14 cellular contexts compared by ENCODE assay signal in the genomic region with DNA sequence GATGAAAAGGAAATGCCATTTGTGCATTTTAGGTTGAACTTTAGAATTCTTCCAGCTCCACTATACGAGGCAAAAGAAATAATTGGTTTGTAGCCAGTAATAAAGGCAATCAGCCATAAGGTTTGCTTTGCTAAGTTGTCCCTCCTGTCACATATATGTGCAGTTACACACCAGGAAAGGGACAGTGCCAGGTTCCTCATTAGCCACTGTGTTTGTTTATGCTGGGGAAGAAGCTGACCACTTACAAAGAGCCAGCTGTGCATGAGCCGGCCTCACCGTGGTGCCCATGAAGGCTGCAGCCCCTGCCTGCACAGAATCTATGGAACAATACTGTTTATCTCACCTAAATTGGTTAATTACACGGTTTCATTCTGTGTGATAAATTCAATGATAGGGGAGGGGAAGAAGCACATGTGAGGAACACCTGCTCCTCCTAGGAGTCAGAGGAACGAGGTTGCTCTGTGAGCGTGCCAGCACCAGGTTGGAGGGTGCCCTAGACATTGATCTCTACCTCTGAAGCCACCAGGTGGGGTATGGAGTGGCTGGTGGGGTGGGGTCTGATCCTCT.
DNase-seq lines count a peak whose midpoint lies in the region; ATAC-seq, FAIRE-seq and TF ChIP-seq lines count a peak whose summit lies in the region.
"Had no signal": no experiment of that assay in that cellular context is flagged by ENCODE, and none has a peak within 500 bp of the region (broad histone marks: within the 10 kb centered on the region; RNA-seq: fewer than 3 reads in every experiment).

No MANE protein-coding gene starts in this region.

- peaks cover under 1% of the 10 kb centered on the region; the same call in 1 of the 2 replicates for H3K36me3 Mint-ChIP-seq in HFFc6 (ENCODE audit: low read depth)

- peak; percentile 95 for FAIRE-seq in islet of Langerhans (lab: Jason Lieb, UNC)

- H3K4me1 Mint-ChIP-seq in HFFc6 (ENCODE audit: low read depth) = no peaks in the 10 kb centered on the region

- H3K27ac Mint-ChIP-seq in HFFc6 = no peak overlapping the region
- H3K27ac Mint-ChIP-seq: H9 had no signal

- H3K9me3 Mint-ChIP-seq in HFFc6 = peaks cover 8% of the 10 kb centered on the region
- H3K9me3 Mint-ChIP-seq: H9 had no signal

- H3K27me3 Mint-ChIP-seq in HFFc6 (ENCODE audit: insufficient read depth) = peaks cover 29% of the 10 kb centered on the region

- no peak overlapping the region for H3K4me3 Mint-ChIP-seq in HFFc6
- H3K4me3 Mint-ChIP-seq: H9 had no signal

- ATAC-seq in GM18858 (IDR thresholded peaks at IDR 0.05; ENCODE audit: unreplicated experiment) = no peak

- DNase-seq in NCI-H1417 (lab: John Stamatoyannopoulos, UW) (peak in 2 of 3 experiments; percentile 73 to 93), NCI-H2081 treated with DMSO at 0.1 percent for 48 hours (lab: John Stamatoyannopoulos, UW) (peak; percentile 84), NCI-H748 (lab: John Stamatoyannopoulos, UW; ENCODE audit: unreplicated experiment) (peak; percentile 100), inferior parietal cortex (ENCODE audit: extremely low spot score) (no peak), HFFc6 (no peak)
- DNase-seq: Caco-2, DMS53, H9, NCI-H1436, NCI-H226, NCI-H774, PC-9 had no signal

- no peak for TF ChIP-seq CTCF in HFFc6 (IDR thresholded peaks at IDR 0.05)

Comparison
In these comparisons a context has a peak if more than half of its experiments do, and no peak if none do; other contexts are left out.
1. DNase-seq: peak in NCI-H1417 (2 of 3), NCI-H2081 treated with DMSO at 0.1 percent for 48 hours (single experiment) and NCI-H748 (single experiment); none in inferior parietal cortex (single experiment) and HFFc6 (single experiment).